Comparison of ENCODE assay signal across 8 cellular contexts in genomic region chr2:205070889-205071288, GRCh38.
"Had no signal": no experiment of that assay in that cellular context is flagged by ENCODE, and none has a peak within 500 bp of the region (broad histone marks: within the 10 kb centered on the region; RNA-seq: fewer than 3 reads in every experiment).

No MANE protein-coding gene starts in this region.

- H3K27ac ChIP-seq: HL-60, KMS-11 had no signal

- H3K27me3 Mint-ChIP-seq: IgD-negative memory B cell had no signal

- H3K4me1 Mint-ChIP-seq: IgD-negative memory B cell had no signal

- H3K27ac Mint-ChIP-seq: IgD-negative memory B cell had no signal

- DNase-seq: IMR-90, KBM-7, KG1 had no signal

- ATAC-seq: HepG2 had no signal

- H3K4me3 Mint-ChIP-seq: IgD-negative memory B cell had no signal

- H3K9me3 Mint-ChIP-seq: IgD-negative memory B cell had no signal

- H3K9ac ChIP-seq: KMS-11 had no signal

- H3K36me3 Mint-ChIP-seq: IgD-negative memory B cell had no signal

- FAIRE-seq: HepG2, HTR-8/SVneo had no signal

- H3K4me2 ChIP-seq: KMS-11 had no signal
